Comparison of ENCODE assay signal across 39 cellular contexts in the genomic region with DNA sequence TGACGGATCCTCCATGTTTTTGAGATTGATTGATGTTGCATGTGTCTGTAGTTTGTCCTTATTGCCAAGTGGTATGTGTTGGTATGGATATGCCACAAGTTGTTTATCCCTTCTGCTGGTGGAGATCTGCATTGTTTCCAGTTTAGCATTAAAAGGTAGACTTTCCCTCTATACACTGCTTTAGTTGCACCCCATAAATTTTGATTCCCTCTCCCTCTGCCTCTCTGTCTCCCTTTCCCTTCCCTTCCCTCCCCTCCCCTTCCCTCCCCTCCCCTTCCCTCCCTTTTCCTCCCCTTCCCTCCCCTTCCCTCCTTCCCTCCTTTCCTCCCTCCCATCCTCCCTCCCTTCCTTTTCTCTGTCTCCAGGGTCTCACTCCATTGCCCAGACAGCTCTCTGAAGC. TPM values are rescaled to one million over a fixed set of nuclear protein-coding genes. Genes with fewer than 3 reads are reported as not detected.
"Had no signal": no experiment of that assay in that cellular context is flagged by ENCODE, and none has a peak within 500 bp of the region (broad histone marks: within the 10 kb centered on the region; RNA-seq: fewer than 3 reads in every experiment).

No MANE protein-coding gene starts in this region.

- H3K36me3 Mint-ChIP-seq: activated naive CD4-positive, alpha-beta T cell treated with anti-CD3 and anti-CD28 coated beads, Interleukin-2, amount 10 ng/mL, durations not matched to agents 7 days and 5 days; activated naive CD4-positive, alpha-beta T cell treated with anti-CD3 and anti-CD28 coated beads, Interleukin-2, amount 50 U/mL, for 24 hours; activated naive CD4-positive, alpha-beta T cell treated with anti-CD3 and anti-CD28 coated beads, Interleukin-2, amount 50 U/mL, for 72 hours; activated naive CD8-positive, alpha-beta T cell; activated naive CD8-positive, alpha-beta T cell treated with anti-CD3 and anti-CD28 coated beads for 36 hours; activated naive CD8-positive, alpha-beta T cell treated with anti-CD3 and anti-CD28 coated beads, Interleukin-2, amount 10 ng/mL, durations not matched to agents 7 days and 5 days; brain had no signal

- H3K27me3 Mint-ChIP-seq: activated naive CD4-positive, alpha-beta T cell treated with anti-CD3 and anti-CD28 coated beads, Interleukin-2, amount 50 U/mL, for 24 hours; activated naive CD8-positive, alpha-beta T cell; activated naive CD8-positive, alpha-beta T cell treated with anti-CD3 and anti-CD28 coated beads for 36 hours; activated naive CD8-positive, alpha-beta T cell treated with anti-CD3 and anti-CD28 coated beads, Interleukin-2, amount 50 U/mL, for 24 hours; activated T-cell treated with anti-CD3 and anti-CD28 coated beads, Interleukin-2, amount 50 U/mL, for 24 hours; activated T-helper 17 cell treated with anti-CD3 and anti-CD28 coated beads, Interleukin-2, amount 50 U/mL, for 72 hours had no signal

- H3K9me3 ChIP-seq: adrenal gland, ascending aorta, body of pancreas, breast epithelium had no signal

- DNase-seq: activated effector memory CD4-positive, alpha-beta T cell treated with anti-CD3 and anti-CD28 coated beads, Interleukin-2, amount 50 U/mL, for 16 hours; activated effector memory CD4-positive, alpha-beta T cell treated with Interleukin-2 at 50 U/mL for 16 hours; activated gamma-delta T cell; activated gamma-delta T cell treated with Interleukin-2 at 50 U/mL for 16 hours; activated naive CD4-positive, alpha-beta T cell; activated naive CD4-positive, alpha-beta T cell treated with anti-CD3 and anti-CD28 coated beads for 36 hours; activated naive CD4-positive, alpha-beta T cell treated with anti-CD3 and anti-CD28 coated beads, Interleukin-2, amount 10 ng/mL, durations not matched to agents 7 days and 5 days; activated naive CD4-positive, alpha-beta T cell treated with anti-CD3 and anti-CD28 coated beads, Interleukin-2, amount 50 U/mL, for 16 hours; activated naive CD4-positive, alpha-beta T cell treated with Interleukin-2 at 50 U/mL for 16 hours; activated naive CD8-positive, alpha-beta T cell treated with anti-CD3 and anti-CD28 coated beads for 36 hours; activated naive CD8-positive, alpha-beta T cell treated with anti-CD3 and anti-CD28 coated beads, Interleukin-2, amount 10 ng/mL, durations not matched to agents 7 days and 5 days; activated naive CD8-positive, alpha-beta T cell treated with anti-CD3 and anti-CD28 coated beads, Interleukin-2, amount 50 U/mL, for 24 hours; activated T-cell treated with anti-CD3 and anti-CD28 coated beads, Interleukin-2, amount 50 U/mL, for 1 hour; activated T-cell treated with anti-CD3 and anti-CD28 coated beads, Interleukin-2, amount 50 U/mL, for 24 hours; activated T-cell treated with anti-CD3 and anti-CD28 coated beads, Interleukin-2, amount 50 U/mL, for 4 hours; activated T-cell treated with anti-CD3 and anti-CD28 coated beads, Interleukin-2, amount 50 U/mL, for 48 hours; activated T-cell treated with anti-CD3 and anti-CD28 coated beads, Interleukin-2, amount 50 U/mL, for 72 hours; amniotic stem cell; amygdala; anterior cingulate cortex; aorta; body of pancreas; caudate nucleus; central memory CD4-positive, alpha-beta T cell; cerebellar nuclear complex had no signal

- H3K27ac ChIP-seq: adrenal gland, ascending aorta, body of pancreas, brain microvascular endothelial cell, breast epithelium, cardiac muscle cell had no signal

- H3K4me1 ChIP-seq: adrenal gland, ascending aorta, body of pancreas, breast epithelium had no signal

- H3K27ac Mint-ChIP-seq: activated naive CD4-positive, alpha-beta T cell treated with anti-CD3 and anti-CD28 coated beads for 36 hours; activated naive CD4-positive, alpha-beta T cell treated with anti-CD3 and anti-CD28 coated beads, Interleukin-2, amount 10 ng/mL, durations not matched to agents 7 days and 5 days; activated naive CD4-positive, alpha-beta T cell treated with anti-CD3 and anti-CD28 coated beads, Interleukin-2, amount 50 U/mL, for 24 hours; activated naive CD4-positive, alpha-beta T cell treated with anti-CD3 and anti-CD28 coated beads, Interleukin-2, amount 50 U/mL, for 72 hours; activated naive CD8-positive, alpha-beta T cell; activated naive CD8-positive, alpha-beta T cell treated with anti-CD3 and anti-CD28 coated beads for 36 hours; activated naive CD8-positive, alpha-beta T cell treated with anti-CD3 and anti-CD28 coated beads, Interleukin-2, amount 10 ng/mL, durations not matched to agents 7 days and 5 days; activated naive CD8-positive, alpha-beta T cell treated with anti-CD3 and anti-CD28 coated beads, Interleukin-2, amount 50 U/mL, for 24 hours; activated T-cell treated with anti-CD3 and anti-CD28 coated beads, Interleukin-2, amount 50 U/mL, for 24 hours; activated T-cell treated with anti-CD3 and anti-CD28 coated beads, Interleukin-2, amount 50 U/mL, for 72 hours; activated T-helper 1 cell treated with anti-CD3 and anti-CD28 coated beads, Interleukin-12 subunit alpha, Interleukin-12 subunit beta, Interleukin-2, Interleukin-4 antibody, amounts not matched to agents 30 ng/mL and 10 ng/mL and 1 ng/mL, durations not matched to agents 14 hours and 24 hours and 36 hours; activated T-helper 17 cell treated with anti-CD3 and anti-CD28 coated beads, Interleukin-2, amount 50 U/mL, for 72 hours; activated T-helper 2 cell treated with anti-CD3 and anti-CD28 coated beads, Interferon-gamma antibody, Interleukin-2, Interleukin-4, amounts not matched to agents 10 μg/mL and 5 μg/mL and 100 μg/mL, durations not matched to agents 14 hours and 24 hours and 36 hours; brain had no signal

- H3K4me3 Mint-ChIP-seq: activated naive CD4-positive, alpha-beta T cell treated with anti-CD3 and anti-CD28 coated beads for 36 hours; activated naive CD4-positive, alpha-beta T cell treated with anti-CD3 and anti-CD28 coated beads, Interleukin-2, amount 10 ng/mL, durations not matched to agents 7 days and 5 days; activated naive CD4-positive, alpha-beta T cell treated with anti-CD3 and anti-CD28 coated beads, Interleukin-2, amount 50 U/mL, for 24 hours; activated naive CD8-positive, alpha-beta T cell; activated naive CD8-positive, alpha-beta T cell treated with anti-CD3 and anti-CD28 coated beads for 36 hours; activated naive CD8-positive, alpha-beta T cell treated with anti-CD3 and anti-CD28 coated beads, Interleukin-2, amount 10 ng/mL, durations not matched to agents 7 days and 5 days; activated naive CD8-positive, alpha-beta T cell treated with anti-CD3 and anti-CD28 coated beads, Interleukin-2, amount 50 U/mL, for 24 hours; activated T-cell treated with anti-CD3 and anti-CD28 coated beads, Interleukin-2, amount 50 U/mL, for 24 hours; activated T-cell treated with anti-CD3 and anti-CD28 coated beads, Interleukin-2, amount 50 U/mL, for 4 hours; activated T-cell treated with anti-CD3 and anti-CD28 coated beads, Interleukin-2, amount 50 U/mL, for 72 hours; activated T-helper 1 cell treated with anti-CD3 and anti-CD28 coated beads, Interleukin-12 subunit alpha, Interleukin-12 subunit beta, Interleukin-2, Interleukin-4 antibody, amounts not matched to agents 30 ng/mL and 10 ng/mL and 1 ng/mL, durations not matched to agents 14 hours and 24 hours and 36 hours; activated T-helper 17 cell treated with anti-CD3 and anti-CD28 coated beads, Interleukin-2, amount 50 U/mL, for 72 hours; brain had no signal

- H3K27me3 ChIP-seq: adrenal gland, ascending aorta, body of pancreas, brain microvascular endothelial cell, breast epithelium, cardiac muscle cell had no signal

- H3K4me3 ChIP-seq: adrenal gland, ascending aorta, body of pancreas, breast epithelium, cardiac muscle cell had no signal

- ATAC-seq: activated naive CD4-positive, alpha-beta T cell treated with anti-CD3 and anti-CD28 coated beads, Interleukin-2, amount 50 U/mL, for 72 hours; activated naive CD8-positive, alpha-beta T cell treated with anti-CD3 and anti-CD28 coated beads, Interleukin-2, amount 50 U/mL, for 24 hours; activated T-cell treated with anti-CD3 and anti-CD28 coated beads, Interleukin-2, amount 50 U/mL, for 4 hours; activated T-cell treated with anti-CD3 and anti-CD28 coated beads, Interleukin-2, amount 50 U/mL, for 72 hours; activated T-helper 17 cell treated with anti-CD3 and anti-CD28 coated beads, Interleukin-2, amount 50 U/mL, for 72 hours; body of pancreas had no signal

- H3K4me1 Mint-ChIP-seq: activated naive CD4-positive, alpha-beta T cell treated with anti-CD3 and anti-CD28 coated beads, Interleukin-2, amount 50 U/mL, for 24 hours; activated naive CD8-positive, alpha-beta T cell treated with anti-CD3 and anti-CD28 coated beads, Interleukin-2, amount 50 U/mL, for 24 hours; activated T-helper 17 cell treated with anti-CD3 and anti-CD28 coated beads, Interleukin-2, amount 50 U/mL, for 72 hours had no signal

- H3K9me3 Mint-ChIP-seq: activated naive CD4-positive, alpha-beta T cell treated with anti-CD3 and anti-CD28 coated beads for 36 hours; activated naive CD4-positive, alpha-beta T cell treated with anti-CD3 and anti-CD28 coated beads, Interleukin-2, amount 10 ng/mL, durations not matched to agents 7 days and 5 days; activated naive CD4-positive, alpha-beta T cell treated with anti-CD3 and anti-CD28 coated beads, Interleukin-2, amount 50 U/mL, for 24 hours; activated naive CD4-positive, alpha-beta T cell treated with anti-CD3 and anti-CD28 coated beads, Interleukin-2, amount 50 U/mL, for 72 hours; activated naive CD8-positive, alpha-beta T cell treated with anti-CD3 and anti-CD28 coated beads for 36 hours; activated naive CD8-positive, alpha-beta T cell treated with anti-CD3 and anti-CD28 coated beads, Interleukin-2, amount 10 ng/mL, durations not matched to agents 7 days and 5 days; activated naive CD8-positive, alpha-beta T cell treated with anti-CD3 and anti-CD28 coated beads, Interleukin-2, amount 50 U/mL, for 24 hours; activated T-cell treated with anti-CD3 and anti-CD28 coated beads, Interleukin-2, amount 50 U/mL, for 24 hours; activated T-cell treated with anti-CD3 and anti-CD28 coated beads, Interleukin-2, amount 50 U/mL, for 4 hours; activated T-cell treated with anti-CD3 and anti-CD28 coated beads, Interleukin-2, amount 50 U/mL, for 72 hours; activated T-helper 1 cell treated with anti-CD3 and anti-CD28 coated beads, Interleukin-12 subunit alpha, Interleukin-12 subunit beta, Interleukin-2, Interleukin-4 antibody, amounts not matched to agents 30 ng/mL and 10 ng/mL and 1 ng/mL, durations not matched to agents 14 hours and 24 hours and 36 hours; activated T-helper 17 cell treated with anti-CD3 and anti-CD28 coated beads, Interleukin-2, amount 50 U/mL, for 72 hours; activated T-helper 2 cell treated with anti-CD3 and anti-CD28 coated beads, Interferon-gamma antibody, Interleukin-2, Interleukin-4, amounts not matched to agents 10 μg/mL and 5 μg/mL and 100 μg/mL, durations not matched to agents 14 hours and 24 hours and 36 hours had no signal

- H3K36me3 ChIP-seq: adrenal gland, ascending aorta, brain microvascular endothelial cell, breast epithelium, cardiac muscle cell had no signal

- FAIRE-seq: astrocyte, bronchial epithelial cell had no signal

RNA-seq across cellular contexts. Expression of a gene that starts 18.6 kb away (rescaled TPM):
- total RNA-seq: ascending aorta, bronchial epithelial cell had no signal
- polyA plus RNA-seq: cardiac muscle cell had no signal
